Comparison of ENCODE assay signal across 9 cellular contexts in genomic region chr4:54231419-54232150, GRCh38. TPM values are rescaled to one million over a fixed set of nuclear protein-coding genes. Genes with fewer than 3 reads are reported as not detected.
DNase-seq lines count a peak whose midpoint lies in the region; ATAC-seq and TF ChIP-seq lines count a peak whose summit lies in the region.
"Had no signal": no experiment of that assay in that cellular context is flagged by ENCODE, and none has a peak within 500 bp of the region (broad histone marks: within the 10 kb centered on the region; RNA-seq: fewer than 3 reads in every experiment).

No MANE protein-coding gene starts in this region.

- intact Hi-C loops in mucosa of descending colon (cut with DNase I, micrococcal nuclease) = loop anchor here in 1 of 2 donors (2.0 to 5.0 kb wide), 2 partner anchors 323 to 524 kb away; no protein-coding TSS in a partner anchor

- no peak overlapping the region for H3K27ac Mint-ChIP-seq in effector memory CD8-positive, alpha-beta T cell

- TF ChIP-seq CTCF in mucosa of descending colon (IDR thresholded peaks at IDR 0.05) = no peak

- peaks cover 13 to 18% of the 10 kb centered on the region in 2 donors for H3K4me1 Mint-ChIP-seq in effector memory CD8-positive, alpha-beta T cell (ENCODE audit: low read depth in 2 of 2)

- H3K36me3 ChIP-seq in mucosa of descending colon (ENCODE audit: low read depth) = no peaks in the 10 kb centered on the region

- H3K9me3 ChIP-seq in mucosa of descending colon = no peaks in the 10 kb centered on the region

- no peak overlapping the region for H3K4me3 ChIP-seq in mucosa of descending colon

- DNase-seq in activated CD8-positive, alpha-beta memory T cell treated with anti-CD3 and anti-CD28 coated beads for 24 hours = peak; percentile 63
- DNase-seq in activated CD8-positive, alpha-beta memory T cell treated with anti-CD3 and anti-CD28 coated beads, Interleukin-2, amount 50 U/mL, for 4 hours = no peak
- no peak for DNase-seq in effector memory CD8-positive, alpha-beta T cell
- DNase-seq in mucosa of descending colon = peak in 2 of 3 donors; percentile 37 to 57
- DNase-seq in ureter (ENCODE audit: low spot score) = peak; percentile 71
- DNase-seq in stimulated activated CD4-positive, alpha-beta T cell treated with anti-CD3 and anti-CD28 coated beads, Interleukin-4, amount 100 ng/mL, for 4 hours = no peak

- ATAC-seq in effector memory CD8-positive, alpha-beta T cell (replicated peaks) = no peak
- ATAC-seq in mucosa of descending colon (no peak), GM21825 (IDR thresholded peaks at IDR 0.05; ENCODE audit: unreplicated experiment) (no peak), GM21447 (IDR thresholded peaks at IDR 0.05; ENCODE audit: unreplicated experiment) (no peak)
- ATAC-seq: activated naive CD4-positive, alpha-beta T cell treated with anti-CD3 and anti-CD28 coated beads, Interleukin-2, amount 50 U/mL, for 72 hours had no signal

- peaks cover 80 to 91% of the 10 kb centered on the region in 2 donors for H3K27me3 Mint-ChIP-seq in effector memory CD8-positive, alpha-beta T cell

- peaks cover 4% of the 10 kb centered on the region for H3K36me3 Mint-ChIP-seq in effector memory CD8-positive, alpha-beta T cell (ENCODE audit: insufficient read depth)

- peaks cover 46% of the 10 kb centered on the region for H3K4me1 ChIP-seq in mucosa of descending colon (ENCODE audit: low read depth)

- peak overlapping the region; percentile 41 to 85 for H3K4me3 Mint-ChIP-seq in effector memory CD8-positive, alpha-beta T cell

- no peaks in the 10 kb centered on the region for H3K9me3 Mint-ChIP-seq in effector memory CD8-positive, alpha-beta T cell
- H3K9me3 Mint-ChIP-seq: activated naive CD4-positive, alpha-beta T cell treated with anti-CD3 and anti-CD28 coated beads, Interleukin-2, amount 50 U/mL, for 72 hours had no signal

RNA-seq across cellular contexts. Expression of gene PDGFRA, which starts 2.5 kb away (rescaled TPM):
- total RNA-seq in mucosa of descending colon = 100 to 1,000 TPM in 1 of 3 donors, 10 to 100 TPM in 2; 31.6 to 110 (median 60.6) TPM
- 96.5 TPM for total RNA-seq in ureter

Comparison
In these comparisons a context has a peak if more than half of its experiments do, and no peak if none do; other contexts are left out.
1. DNase-seq: peak in activated CD8-positive, alpha-beta memory T cell treated with anti-CD3 and anti-CD28 coated beads for 24 hours (single experiment), mucosa of descending colon (2 of 3) and ureter (single experiment); none in activated CD8-positive, alpha-beta memory T cell treated with anti-CD3 and anti-CD28 coated beads, Interleukin-2, amount 50 U/mL, for 4 hours (single experiment), effector memory CD8-positive, alpha-beta T cell (0 of 3) and stimulated activated CD4-positive, alpha-beta T cell treated with anti-CD3 and anti-CD28 coated beads, Interleukin-4, amount 100 ng/mL, for 4 hours (0 of 2).